ENCODE assay signal across 8 cellular contexts in the genomic region with DNA sequence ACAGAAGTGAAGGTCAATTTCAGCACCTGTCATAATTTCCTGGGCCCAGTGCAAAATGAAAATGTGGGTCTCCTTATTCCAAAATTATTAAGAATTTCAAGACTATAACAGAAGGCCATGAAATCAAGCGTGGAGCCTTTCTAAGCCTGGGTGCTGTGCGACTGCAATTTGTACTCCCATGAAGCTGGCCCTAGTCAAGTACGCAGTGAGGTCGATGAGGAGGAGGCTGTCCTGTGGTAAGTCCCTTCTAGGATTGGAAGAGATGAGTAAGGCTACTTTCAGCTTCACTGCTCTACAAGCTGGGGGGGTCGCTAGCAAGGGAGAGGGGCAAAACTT. TPM values are rescaled to one million over a fixed set of nuclear protein-coding genes. Genes with fewer than 3 reads are reported as not detected.
DNase-seq lines count a peak whose midpoint lies in the region; ATAC-seq and TF ChIP-seq lines count a peak whose summit lies in the region.

No MANE protein-coding gene starts in this region.

- H3K4me1 ChIP-seq in GM23338 (ENCODE audit: insufficient read depth) (peaks cover 12% of the 10 kb centered on the region), Panc1 (ENCODE audit: control insufficient read depth, insufficient read depth, low read length) (peaks cover 23% of the 10 kb centered on the region), fibroblast of lung (ENCODE audit: control insufficient read depth, extremely low read depth, insufficient read depth, low read length) (peaks cover 2% of the 10 kb centered on the region), parathyroid adenoma (no peaks in the 10 kb centered on the region)

- peak overlapping the region; percentile 96 for H2AFZ ChIP-seq in GM23338
- peak overlapping the region; percentile 90 for H2AFZ ChIP-seq in fibroblast of lung (ENCODE audit: low read length)
- peak overlapping the region; percentile 94 for H2AFZ ChIP-seq in parathyroid adenoma

- H3K9me3 ChIP-seq in Panc1 (ENCODE audit: control insufficient read depth, insufficient read depth, low read depth, low read length) = no peaks in the 10 kb centered on the region
- H3K9me3 ChIP-seq in fibroblast of lung (ENCODE audit: control insufficient read depth, insufficient read depth, low read depth, low read length) = no peaks in the 10 kb centered on the region
- no peaks in the 10 kb centered on the region for H3K9me3 ChIP-seq in parathyroid adenoma (ENCODE audit: control insufficient read depth, low read length)

- peaks cover 41% of the 10 kb centered on the region for H3K79me2 ChIP-seq in GM23338 (replicated peaks; ENCODE audit: insufficient read depth)
- H3K79me2 ChIP-seq in fibroblast of lung (ENCODE audit: control insufficient read depth, insufficient read depth, low read length) = peaks cover 31% of the 10 kb centered on the region
- H3K79me2 ChIP-seq in parathyroid adenoma = peaks cover 11% of the 10 kb centered on the region

- intact Hi-C loops in Panc1 (cut with micrococcal nuclease; ENCODE audit: unreplicated experiment) = no loop called here

- peaks cover 23% of the 10 kb centered on the region; the same call in 1 of the 2 replicates for H4K20me1 ChIP-seq in GM23338 (replicated peaks; ENCODE audit: insufficient read depth)
- H4K20me1 ChIP-seq in fibroblast of lung (ENCODE audit: control insufficient read depth, extremely low read depth, insufficient read depth, low read length) = peaks cover 2% of the 10 kb centered on the region

- POLR2A ChIA-PET in Panc1 (lab: Charles Lee) = interaction anchor here (0.6 kb wide), 1 partner anchor 9 kb away, joined by 6 read pairs; no protein-coding TSS in a partner anchor

- DNase-seq in GM23338 (ENCODE audit: low spot score) (no peak), Panc1 (ENCODE audit: low read depth, low spot score) (no peak), fibroblast of lung (ENCODE audit: low read depth in 2 of 2) (no peak), GM19240 (ENCODE audit: insufficient read length, low spot score) (no peak), NCI-H187 (lab: John Stamatoyannopoulos, UW) (no peak), NCI-H2029 treated with DMSO at 0.1 percent for 48 hours (lab: John Stamatoyannopoulos, UW) (no peak), cerebellum (ENCODE audit: low spot score) (no peak)

- H3K9ac ChIP-seq in fibroblast of lung (ENCODE audit: insufficient read depth, low read length) (peak overlapping the region; percentile 43), parathyroid adenoma (no peak overlapping the region)

- H3K9me3 Mint-ChIP-seq in GM23338 = no peaks in the 10 kb centered on the region

- in situ Hi-C loops in Panc1 (cut with HindIII; ENCODE audit: low pct_unique_long_range_greater_than_20kb, low sequenced_read_pairs) = no loop called here

- TF ChIP-seq CTCF in GM23338 (conservative IDR thresholded peaks at IDR 0.05; ENCODE audit: low read depth in 2 of 2) (no peak), Panc1 (IDR thresholded peaks at IDR 0.05) (no peak), fibroblast of lung (conservative IDR thresholded peaks at IDR 0.05 in 1 of 2, IDR thresholded peaks at IDR 0.05 in 1 of 2; ENCODE audit: low read depth in 1 of 2, low read length in 2 of 2) (no peak), parathyroid adenoma (IDR thresholded peaks at IDR 0.05) (no peak)

- H3K4me3 ChIP-seq in GM23338 (peak overlapping the region; percentile 93), Panc1 (ENCODE audit: low read depth in 2 of 2, low read length in 2 of 2) (peak overlapping the region; percentile 82 to 87), fibroblast of lung (replicated peaks in 1 of 4; ENCODE audit: control extremely low read depth in 1 of 4, insufficient read depth in 1 of 4, low read depth in 3 of 4, low read length in 4 of 4) (peak overlapping the region in 3 of 4 experiments; percentile 33 to 95 (median 94)), parathyroid adenoma (ENCODE audit: low read depth, low read length) (peak overlapping the region; percentile 89)

- CTCF ChIA-PET in Panc1 (lab: Charles Lee) = no interaction called here

- H3K27me3 ChIP-seq in GM23338 (ENCODE audit: insufficient read depth) (no peaks in the 10 kb centered on the region), Panc1 (ENCODE audit: control insufficient read depth, insufficient read depth, low read length) (no peaks in the 10 kb centered on the region), fibroblast of lung (ENCODE audit: control insufficient read depth, insufficient read depth, low read length) (no peaks in the 10 kb centered on the region), parathyroid adenoma (ENCODE audit: control insufficient read depth, insufficient read depth, low read length) (no peaks in the 10 kb centered on the region)

- peak overlapping the region; percentile 98 for H3K27ac Mint-ChIP-seq in GM23338

- H3K36me3 ChIP-seq in GM23338 (ENCODE audit: insufficient read depth) (peaks cover 23% of the 10 kb centered on the region), Panc1 (ENCODE audit: control insufficient read depth, insufficient read depth, low read length) (peaks cover 26% of the 10 kb centered on the region), fibroblast of lung (ENCODE audit: control insufficient read depth, insufficient read depth, low read length) (peaks cover 6% of the 10 kb centered on the region), parathyroid adenoma (ENCODE audit: control insufficient read depth, insufficient read depth, low read length) (no peaks in the 10 kb centered on the region)

- BruUV-seq in Panc1 (replicated peaks; lab: Mats Ljungman, UMichigan) = no TSS peak

- H3K4me3 Mint-ChIP-seq in GM23338 = peak overlapping the region; percentile 93

- H3K27ac ChIP-seq in GM23338 (ENCODE audit: low read depth) = peak overlapping the region; percentile 43
- peak overlapping the region; percentile 98 for H3K27ac ChIP-seq in Panc1 (ENCODE audit: low read length)
- peak overlapping the region; percentile 95 for H3K27ac ChIP-seq in fibroblast of lung (ENCODE audit: insufficient read depth, low read length)
- peak overlapping the region; percentile 63 for H3K27ac ChIP-seq in parathyroid adenoma

- H3K4me2 ChIP-seq in GM23338 (peak overlapping the region; percentile 97; the same call in 1 of the 2 replicates), fibroblast of lung (ENCODE audit: extremely low read depth, insufficient read depth, low read length) (peak overlapping the region; percentile 82), parathyroid adenoma (ENCODE audit: low read length) (peak overlapping the region; percentile 89)

- ATAC-seq in GM23338 = peak; percentile 38
- peak; percentile 61 for ATAC-seq in Panc1

- H3K9me2 ChIP-seq in GM23338 (ENCODE audit: insufficient read depth) = no peaks in the 10 kb centered on the region

- H3K36me3 Mint-ChIP-seq in GM23338 (ENCODE audit: low read depth) = peaks cover 33% of the 10 kb centered on the region

- peaks cover 13% of the 10 kb centered on the region for H3K27me3 Mint-ChIP-seq in GM23338 (ENCODE audit: insufficient read depth, low read depth, poor library complexity)

- H3K4me1 Mint-ChIP-seq in GM23338 = peaks cover 18% of the 10 kb centered on the region

- H3F3A ChIP-seq in GM23338 (replicated peaks; ENCODE audit: low read depth) = peaks cover 16% of the 10 kb centered on the region; the same call in 1 of the 2 replicates

TF ChIP-seq in GM23338, 12 proteins besides CTCF, POLR2A, EP300 and RAD21 (continues in another document):
- no peak for TF ChIP-seq NANOG (IDR thresholded peaks at IDR 0.05; ENCODE audit: borderline replicate concordance)

RNA-seq across cellular contexts. Expression of gene NUDC, which starts 0.4 kb away (rescaled TPM):
- 84.3 and 96.2 TPM in 2 replicates for total RNA-seq in GM23338 (2014; rRNA removed; shearing (Covaris generic))
- polyA plus RNA-seq in GM23338 (2016; fragmentation: Nextera tagmentation; extraction: Ambion mirVana) = 206 and 224 TPM in 2 replicates
- total RNA-seq in Panc1 (2021; ENCODE audit: unreplicated experiment) = 161 TPM
- polyA plus RNA-seq in Panc1 (2012; ENCODE audit: insufficient read length) = 340 TPM
- 19.5 and 21.5 TPM in 2 replicates for total RNA-seq in fibroblast of lung
- 41.5 and 60.3 TPM in 2 replicates for polyA plus RNA-seq in fibroblast of lung
- 88.9 and 132 TPM in 2 replicates for polyA plus RNA-seq in fibroblast of lung (2012)
- 23.9 and 33.6 TPM in 2 replicates for polyA minus RNA-seq in fibroblast of lung (ENCODE audit: low replicate concordance)
- total RNA-seq in cerebellum = 10.6 TPM

RNA-seq across cellular contexts. Expression of gene NR0B2, which starts 7.3 kb away (rescaled TPM):
- not detected in 2 replicates for total RNA-seq in GM23338 (2014; rRNA removed; shearing (Covaris generic))
- 0.18 TPM in 1 of 2 replicates, not detected in the other for polyA plus RNA-seq in GM23338 (2016; fragmentation: Nextera tagmentation; extraction: Ambion mirVana)
- total RNA-seq in Panc1 (2021; ENCODE audit: unreplicated experiment) = 5.2 TPM
- polyA plus RNA-seq in Panc1 (2012; ENCODE audit: insufficient read length) = 19.3 TPM
- not detected in 2 replicates for total RNA-seq in fibroblast of lung
- polyA plus RNA-seq in fibroblast of lung = not detected in 2 replicates
- not detected in 2 replicates for polyA plus RNA-seq in fibroblast of lung (2012)
- not detected in 2 replicates for polyA minus RNA-seq in fibroblast of lung (ENCODE audit: low replicate concordance)
- total RNA-seq in cerebellum = not detected

RNA-seq across cellular contexts. Expression of gene GPATCH3, which starts 20.8 kb away (rescaled TPM):
- total RNA-seq in GM23338 (2014; rRNA removed; shearing (Covaris generic)) = 10.5 and 15.6 TPM in 2 replicates
- 9.8 and 13.0 TPM in 2 replicates for polyA plus RNA-seq in GM23338 (2016; fragmentation: Nextera tagmentation; extraction: Ambion mirVana)
- 29.7 TPM for total RNA-seq in Panc1 (2021; ENCODE audit: unreplicated experiment)
- polyA plus RNA-seq in Panc1 (2012; ENCODE audit: insufficient read length) = 32.1 TPM
- 10.8 and 11.4 TPM in 2 replicates for total RNA-seq in fibroblast of lung
- 4.9 and 5.1 TPM in 2 replicates for polyA plus RNA-seq in fibroblast of lung
- polyA plus RNA-seq in fibroblast of lung (2012) = 7.3 and 7.6 TPM in 2 replicates
- polyA minus RNA-seq in fibroblast of lung (ENCODE audit: low replicate concordance) = 3.5 and 6.4 TPM in 2 replicates
- 7.1 TPM for total RNA-seq in cerebellum

RNA-seq across cellular contexts. Expression of gene GPN2, which starts 31.0 kb away (rescaled TPM):
- 10.1 and 13.8 TPM in 2 replicates for total RNA-seq in GM23338 (2014; rRNA removed; shearing (Covaris generic))
- polyA plus RNA-seq in GM23338 (2016; fragmentation: Nextera tagmentation; extraction: Ambion mirVana) = 18.2 and 19.4 TPM in 2 replicates
- 41.9 TPM for total RNA-seq in Panc1 (2021; ENCODE audit: unreplicated experiment)
- 51.1 TPM for polyA plus RNA-seq in Panc1 (2012; ENCODE audit: insufficient read length)
- total RNA-seq in fibroblast of lung = 9.0 and 12.2 TPM in 2 replicates
- polyA plus RNA-seq in fibroblast of lung = 21.5 and 32.6 TPM in 2 replicates
- 22.0 and 35.1 TPM in 2 replicates for polyA plus RNA-seq in fibroblast of lung (2012)
- polyA minus RNA-seq in fibroblast of lung (ENCODE audit: low replicate concordance) = 76.8 and 96.2 TPM in 2 replicates
- total RNA-seq in cerebellum = 14.4 TPM

RNA-seq across cellular contexts. Expression of gene KDF1, which starts 39.2 kb away (rescaled TPM):
- 18.0 and 21.1 TPM in 2 replicates for total RNA-seq in GM23338 (2014; rRNA removed; shearing (Covaris generic))
- polyA plus RNA-seq in GM23338 (2016; fragmentation: Nextera tagmentation; extraction: Ambion mirVana) = 13.6 and 17.4 TPM in 2 replicates
- total RNA-seq in Panc1 (2021; ENCODE audit: unreplicated experiment) = 3.2 TPM
- 3.8 TPM for polyA plus RNA-seq in Panc1 (2012; ENCODE audit: insufficient read length)
- not detected in 2 replicates for total RNA-seq in fibroblast of lung
- polyA plus RNA-seq in fibroblast of lung = 0.05 TPM in 1 of 2 replicates, not detected in the other
- polyA plus RNA-seq in fibroblast of lung (2012) = not detected in 2 replicates
- not detected in 2 replicates for polyA minus RNA-seq in fibroblast of lung (ENCODE audit: low replicate concordance)
- total RNA-seq in cerebellum = not detected

Comparison
In these comparisons a context has a peak if more than half of its experiments do, and no peak if none do; other contexts are left out.
1. H3K27ac ChIP-seq: peak in every context shown above with its lines; median percentile 98 in Panc1; 95 in fibroblast of lung; 63 in parathyroid adenoma; 43 in GM23338.